ENCODE assay signal across 2 cellular contexts in genomic region chr14:94162466-94162865, GRCh38.
A peak's percentile ranks its signal among the peaks of the same experiment; 100 is the strongest.
TF ChIP-seq lines count a peak whose summit lies in the region.

No MANE protein-coding gene starts in this region.

TF ChIP-seq in HepG2, 621 proteins besides CTCF, POLR2A, EP300 and RAD21 (continues in another document):
- TF ChIP-seq USF2 (IDR thresholded peaks at IDR 0.05; ENCODE audit: low read depth, low read length): no peak
- no peak for TF ChIP-seq USF2 (CRISPR knock-in tag; IDR thresholded peaks at IDR 0.05; ENCODE audit: borderline replicate concordance)
- 0 out of 2 replicates have a peak, but pooled peaks have one; percentile 14 for TF ChIP-seq GATAD2A (CRISPR knock-in tag; IDR thresholded peaks at IDR 0.05)
- TF ChIP-seq HOXA3 (CRISPR knock-in tag; IDR thresholded peaks at IDR 0.05): peak; percentile 27; the same call in 1 of the 2 replicates
- TF ChIP-seq ZNF430 (CRISPR knock-in tag; IDR thresholded peaks at IDR 0.05): no peak
- no peak for TF ChIP-seq HNRNPH1 (optimal IDR thresholded peaks at IDR 0.05; ENCODE audit: low read depth, low read length)
- TF ChIP-seq ZNF891 (CRISPR knock-in tag; IDR thresholded peaks at IDR 0.05): no peak
- TF ChIP-seq GABPA (IDR thresholded peaks at IDR 0.05; ENCODE audit: low read depth, low read length): no peak
- TF ChIP-seq GABPA (CRISPR knock-in tag; IDR thresholded peaks at IDR 0.05; ENCODE audit: low read depth): peak; percentile 54
- TF ChIP-seq TEF (CRISPR knock-in tag; IDR thresholded peaks at IDR 0.05): no peak
- TF ChIP-seq ZNF121 (CRISPR knock-in tag; IDR thresholded peaks at IDR 0.05): no peak
- TF ChIP-seq GTF2F1 (IDR thresholded peaks at IDR 0.05; ENCODE audit: low read length): no peak
- TF ChIP-seq ELF4 (CRISPR knock-in tag; IDR thresholded peaks at IDR 0.05; ENCODE audit: borderline replicate concordance): no peak
- TF ChIP-seq ZBTB37 (CRISPR knock-in tag; IDR thresholded peaks at IDR 0.05): no peak
- no peak for TF ChIP-seq RARA (CRISPR knock-in tag; IDR thresholded peaks at IDR 0.05)
- TF ChIP-seq TMF1 (CRISPR knock-in tag; IDR thresholded peaks at IDR 0.05; ENCODE audit: low read depth): no peak
- TF ChIP-seq AKNA (CRISPR knock-in tag; IDR thresholded peaks at IDR 0.05; ENCODE audit: borderline replicate concordance): no peak
- TF ChIP-seq ZNF530 (CRISPR knock-in tag; IDR thresholded peaks at IDR 0.05; ENCODE audit: low read depth): no peak

TF ChIP-seq in H1, 55 proteins besides CTCF, POLR2A, EP300 and RAD21:
- no peak for TF ChIP-seq NRF1 (IDR thresholded peaks at IDR 0.05; ENCODE audit: low read depth, low read length)
- TF ChIP-seq SAP30 (IDR thresholded peaks at IDR 0.05; ENCODE audit: insufficient read depth, insufficient replicate concordance, low read length): no peak
- TF ChIP-seq SP2 (IDR thresholded peaks at IDR 0.05; ENCODE audit: low read length): no peak
- TF ChIP-seq CHD1 (IDR thresholded peaks at IDR 0.05; ENCODE audit: low read depth, low read length): no peak
- no peak for TF ChIP-seq TCF12 (IDR thresholded peaks at IDR 0.05; ENCODE audit: low read depth, low read length)
- no peak for TF ChIP-seq JUND (IDR thresholded peaks at IDR 0.05; ENCODE audit: low read length)
- no peak for TF ChIP-seq USF2 (IDR thresholded peaks at IDR 0.05; ENCODE audit: low read length)
- no peak for TF ChIP-seq TEAD4 (IDR thresholded peaks at IDR 0.05; ENCODE audit: low read depth, low read length)
- TF ChIP-seq ASH2L (IDR thresholded peaks at IDR 0.05; ENCODE audit: low read length): no peak
- TF ChIP-seq MAFK (IDR thresholded peaks at IDR 0.05; ENCODE audit: low read depth, low read length): no peak
- no peak for TF ChIP-seq POLR2AphosphoS5 (IDR thresholded peaks at IDR 0.05; ENCODE audit: low read depth, low read length)
- no peak for TF ChIP-seq PHF8 (conservative IDR thresholded peaks at IDR 0.05; ENCODE audit: low read depth, low read length)
- TF ChIP-seq SUZ12 (IDR thresholded peaks at IDR 0.05; ENCODE audit: low read length): no peak
